In the genomic region with DNA sequence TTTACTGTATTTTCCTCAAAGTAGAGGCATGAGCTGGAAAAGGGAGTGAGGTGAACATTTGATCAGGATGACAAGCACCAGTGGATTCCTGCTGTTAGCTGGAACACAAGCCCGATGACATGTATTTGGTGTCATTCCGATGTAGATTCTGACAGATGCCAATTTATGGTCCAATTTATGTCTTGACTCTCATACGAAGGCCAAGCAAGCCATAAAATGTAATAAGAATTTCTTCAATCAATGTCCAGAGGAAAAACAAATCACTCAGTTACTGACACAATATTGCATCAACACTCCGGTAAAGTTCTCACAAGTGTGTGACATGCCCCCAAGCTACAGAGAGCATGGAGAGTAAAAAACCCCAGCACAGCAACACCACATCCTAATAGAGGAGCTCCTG, we compare ENCODE assay signal across 18 cellular contexts.
DNase-seq lines count a peak whose midpoint lies in the region; ATAC-seq and TF ChIP-seq lines count a peak whose summit lies in the region.
"Had no signal": no experiment of that assay in that cellular context is flagged by ENCODE, and none has a peak within 500 bp of the region (broad histone marks: within the 10 kb centered on the region; RNA-seq: fewer than 3 reads in every experiment).

No MANE protein-coding gene starts in this region.

- no peaks in the 10 kb centered on the region for H3K36me3 ChIP-seq in mammary epithelial cell (ENCODE audit: insufficient read depth, low read length)
- H3K36me3 ChIP-seq in mesendoderm (ENCODE audit: control insufficient read depth, insufficient read depth, low read length), result no peaks in the 10 kb centered on the region
- no peaks in the 10 kb centered on the region for H3K36me3 ChIP-seq in neuronal stem cell (replicated peaks in 1 of 2; ENCODE audit: control insufficient read depth in 2 of 2, insufficient read depth in 2 of 2, low read length in 2 of 2)

- in situ Hi-C loops in mammary epithelial cell (cut with MboI; ENCODE audit: low sequenced_read_pairs in 2 of 2), result no loop called here

- H3K9ac ChIP-seq in mammary epithelial cell (ENCODE audit: insufficient read depth, low read length) (no peak overlapping the region), mesendoderm (ENCODE audit: low read length) (no peak overlapping the region), neuronal stem cell (ENCODE audit: low read depth, low read length, poor library complexity) (no peak overlapping the region)

- H2BK120ac ChIP-seq in mesendoderm (ENCODE audit: low read depth, low read length) (no peak overlapping the region), neuronal stem cell (ENCODE audit: low read depth, low read length) (no peak overlapping the region)

- H3K18ac ChIP-seq in mesendoderm (ENCODE audit: low read length) (no peak overlapping the region), neuronal stem cell (ENCODE audit: low read length) (no peak overlapping the region)

- no peak overlapping the region for H3K4ac ChIP-seq in mesendoderm (ENCODE audit: low read depth, low read length)
- no peak overlapping the region for H3K4ac ChIP-seq in neuronal stem cell (ENCODE audit: low read length)

- peaks cover 32% of the 10 kb centered on the region for H3K9me3 Mint-ChIP-seq in MCF 10A (ENCODE audit: unreplicated experiment)

- BruUV-seq in MCF 10A (replicated peaks; lab: Mats Ljungman, UMichigan) (no TSS peak), mammary epithelial cell (replicated peaks; lab: Mats Ljungman, UMichigan) (no TSS peak)

- H3K9me3 ChIP-seq in mammary epithelial cell (replicated peaks; ENCODE audit: insufficient read depth, low read length) (no peaks in the 10 kb centered on the region), neuronal stem cell (replicated peaks in 1 of 2; ENCODE audit: control insufficient read depth in 2 of 2, insufficient read depth in 1 of 2, low read depth in 1 of 2, low read length in 2 of 2) (peaks cover 5 to 13% of the 10 kb centered on the region in 2 donors)
- H3K9me3 ChIP-seq: A549, Caco-2 had no signal

- no peak for ATAC-seq in HG03342 (IDR thresholded peaks at IDR 0.05; ENCODE audit: unreplicated experiment)
- ATAC-seq in HG02571 (IDR thresholded peaks at IDR 0.05; ENCODE audit: unreplicated experiment), result no peak
- ATAC-seq: A549 had no signal

- CTCF ChIA-PET in MCF 10A (lab: Yijun Ruan, JAX) (no interaction called here), mammary epithelial cell (lab: Charles Lee; ENCODE audit: low non-redundant PET) (no interaction called here)

- H3K27me3 Mint-ChIP-seq in MCF 10A (ENCODE audit: insufficient read depth, unreplicated experiment), result no peaks in the 10 kb centered on the region

- H2BK5ac ChIP-seq in mesendoderm (ENCODE audit: low read length), result no peak overlapping the region
- no peak overlapping the region for H2BK5ac ChIP-seq in neuronal stem cell (ENCODE audit: low read length)

- H3K4me2 ChIP-seq in mammary epithelial cell (ENCODE audit: insufficient read depth, low read depth, low read length), result no peak overlapping the region
- no peak overlapping the region for H3K4me2 ChIP-seq in mesendoderm (ENCODE audit: low read length)
- no peak overlapping the region for H3K4me2 ChIP-seq in neuronal stem cell (ENCODE audit: insufficient read depth, low read length, poor library complexity, severe bottlenecking)
- H3K4me2 ChIP-seq: A549 had no signal

- H3K56ac ChIP-seq in mesendoderm (ENCODE audit: low read length), result no peak overlapping the region

- H3K79me2 ChIP-seq in mammary epithelial cell (ENCODE audit: insufficient read depth, low read length) (no peaks in the 10 kb centered on the region), mesendoderm (ENCODE audit: control insufficient read depth, insufficient read depth, low read length) (no peaks in the 10 kb centered on the region)

- H3K4me3 Mint-ChIP-seq in MCF 10A (ENCODE audit: unreplicated experiment), result no peak overlapping the region
- H3K4me3 Mint-ChIP-seq: CD4-positive, alpha-beta T cell; H9 had no signal

- no peak overlapping the region for H3K27ac Mint-ChIP-seq in MCF 10A (ENCODE audit: low read depth, unreplicated experiment)
- H3K27ac Mint-ChIP-seq: CD4-positive, alpha-beta T cell; H9 had no signal

- H4K8ac ChIP-seq in mesendoderm (ENCODE audit: low read depth, low read length) (no peak overlapping the region), neuronal stem cell (ENCODE audit: low read depth, low read length) (no peak overlapping the region)

- dilution Hi-C loops in mammary epithelial cell (cut with HindIII; ENCODE audit: low sequenced_read_pairs), result no loop called here

- intact Hi-C loops in MCF 10A (cut with micrococcal nuclease) (no loop called here), mammary epithelial cell (cut with micrococcal nuclease) (no loop called here)

- no peaks in the 10 kb centered on the region for H3K4me1 Mint-ChIP-seq in MCF 10A (ENCODE audit: insufficient read depth, unreplicated experiment)

- H3K4me3 ChIP-seq in mammary epithelial cell (replicated peaks in 1 of 3; ENCODE audit: insufficient read depth in 1 of 3, low read depth in 2 of 3, low read length in 3 of 3) (no peak overlapping the region), mesendoderm (ENCODE audit: low read length) (no peak overlapping the region), neuronal stem cell (ENCODE audit: low read length in 2 of 2) (no peak overlapping the region)
- H3K4me3 ChIP-seq: A549 had no signal

- H2AK5ac ChIP-seq in mesendoderm (ENCODE audit: low read length), result no peak overlapping the region
- H2AK5ac ChIP-seq in neuronal stem cell (ENCODE audit: low read depth, low read length), result no peak overlapping the region

- H2BK12ac ChIP-seq in neuronal stem cell (ENCODE audit: low read length), result no peak overlapping the region

- H3K23ac ChIP-seq in mesendoderm (ENCODE audit: low read length) (no peak overlapping the region), neuronal stem cell (ENCODE audit: low read depth, low read length, poor library complexity) (no peak overlapping the region)

- H4K5ac ChIP-seq in mesendoderm (ENCODE audit: low read length), result no peak overlapping the region

- H3K4me1 ChIP-seq in mammary epithelial cell (ENCODE audit: insufficient read depth, low read length) (no peaks in the 10 kb centered on the region), mesendoderm (ENCODE audit: control insufficient read depth, low read depth, low read length) (no peaks in the 10 kb centered on the region), neuronal stem cell (ENCODE audit: control insufficient read depth in 2 of 2, insufficient read depth in 1 of 2, low read depth in 1 of 2, low read length in 2 of 2) (no peaks in the 10 kb centered on the region)
- H3K4me1 ChIP-seq: A549, Caco-2 had no signal

- H3K14ac ChIP-seq in neuronal stem cell (ENCODE audit: low read length), result no peak overlapping the region

- no peaks in the 10 kb centered on the region for H3K79me1 ChIP-seq in mesendoderm (ENCODE audit: low read length)
- H3K79me1 ChIP-seq in neuronal stem cell (ENCODE audit: low read depth, low read length), result no peaks in the 10 kb centered on the region

- H2BK15ac ChIP-seq in mesendoderm (replicated peaks; ENCODE audit: low read depth) (no peak overlapping the region), neuronal stem cell (ENCODE audit: low read length) (no peak overlapping the region)

- no peak overlapping the region for H4K91ac ChIP-seq in neuronal stem cell (ENCODE audit: low read depth, low read length, poor library complexity)

- H2AFZ ChIP-seq in mammary epithelial cell (ENCODE audit: low read depth, low read length), result no peak overlapping the region
- peak overlapping the region; percentile 51 for H2AFZ ChIP-seq in neuronal stem cell (ENCODE audit: low read length)

- no peaks in the 10 kb centered on the region for H4K20me1 ChIP-seq in mammary epithelial cell (ENCODE audit: insufficient read depth, low read length)

- H3K36me3 Mint-ChIP-seq in MCF 10A (ENCODE audit: insufficient read depth, unreplicated experiment), result peaks cover 6% of the 10 kb centered on the region

- DNase-seq in MCF 10A (ENCODE audit: unreplicated experiment), result peak; percentile 0
- DNase-seq in mammary epithelial cell, result no peak
- peak; percentile 36 for DNase-seq in mesendoderm
- DNase-seq in neuronal stem cell (ENCODE audit: low spot score), result no peak
- DNase-seq in middle frontal gyrus (ENCODE audit: extremely low spot score, low spot score), result no peak
- DNase-seq: AML-193; Caco-2; CD4-positive, alpha-beta T cell; GOT3; H9; IMR-90; KBM-7 had no signal

- 59% methylated on average over 4 of the region's 4 CpGs for WGBS in mammary epithelial cell (ENCODE audit: low coverage, missing lambda C conversion rate)
- no CpG with 5 or more reads among the region's 4 CpGs for WGBS in mesendoderm (ENCODE audit: extremely low coverage, insufficient coverage, low lambda C conversion rate)
- no CpG with 5 or more reads among the region's 4 CpGs for WGBS in neuronal stem cell (ENCODE audit: extremely low coverage in 2 of 2, insufficient read length in 2 of 2, insufficient replicate concordance in 1 of 2), 2 donors

- H3K27ac ChIP-seq in mammary epithelial cell (ENCODE audit: insufficient read depth, low read depth, low read length) (no peak overlapping the region), mesendoderm (ENCODE audit: low read depth, low read length) (no peak overlapping the region), neuronal stem cell (replicated peaks; ENCODE audit: low read length) (no peak overlapping the region)
- H3K27ac ChIP-seq: 22Rv1, A549, C4-2B, HL-60 had no signal

- TF ChIP-seq CTCF in MCF 10A (IDR thresholded peaks at IDR 0.05; ENCODE audit: unreplicated experiment), result no peak
- no peak for TF ChIP-seq CTCF in mammary epithelial cell (conservative IDR thresholded peaks at IDR 0.05 in 1 of 2, IDR thresholded peaks at IDR 0.05 in 1 of 2; ENCODE audit: extremely low read depth in 1 of 2, insufficient read depth in 1 of 2, low read depth in 1 of 2, low read length in 2 of 2)

- POLR2A ChIA-PET in MCF 10A (lab: Yijun Ruan, JAX), result interaction anchor here (0.8 kb wide), 1 partner anchor 91 kb away, joined by 3 read pairs; no protein-coding TSS in a partner anchor

- H3K27me3 ChIP-seq in mammary epithelial cell (ENCODE audit: insufficient read depth, low read length) (no peaks in the 10 kb centered on the region), mesendoderm (ENCODE audit: insufficient read depth, low read length, poor library complexity) (no peaks in the 10 kb centered on the region), neuronal stem cell (ENCODE audit: control insufficient read depth in 3 of 3, insufficient read depth in 3 of 3, low read depth in 1 of 3, low read length in 3 of 3) (no peaks in the 10 kb centered on the region)

Comparison
In these comparisons a context has a peak if more than half of its experiments do, and no peak if none do; other contexts are left out.
1. DNase-seq: peak in MCF 10A (single experiment) and mesendoderm (single experiment); none in mammary epithelial cell (single experiment), neuronal stem cell (single experiment) and middle frontal gyrus (single experiment).